In the genomic region with DNA sequence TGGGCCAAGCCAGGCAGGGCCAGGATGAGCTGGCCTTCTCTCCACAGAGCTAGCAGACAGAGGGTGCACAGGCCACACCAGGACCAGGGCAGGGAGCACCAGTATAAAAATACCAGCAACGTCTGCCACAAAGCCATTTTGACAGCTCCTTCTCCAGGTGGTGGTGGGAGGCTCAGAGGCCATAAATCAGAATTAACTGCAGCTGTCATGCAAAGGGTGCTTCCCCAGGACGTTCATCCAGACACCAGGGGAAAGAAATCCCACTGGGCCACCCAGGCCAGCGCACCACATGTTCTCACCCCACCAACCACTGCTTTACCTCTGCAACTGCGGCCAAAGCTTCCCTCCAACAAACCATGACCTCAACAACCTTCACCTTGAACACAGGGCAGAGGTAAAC, we compare ENCODE assay signal across 16 cellular contexts.
"Had no signal": no experiment of that assay in that cellular context is flagged by ENCODE, and none has a peak within 500 bp of the region (broad histone marks: within the 10 kb centered on the region; RNA-seq: fewer than 3 reads in every experiment).

No MANE protein-coding gene starts in this region.

- H3K4me3 ChIP-seq: dorsolateral prefrontal cortex, lung, sigmoid colon, suprapubic skin, upper lobe of right lung had no signal

- H3K9me3 Mint-ChIP-seq: activated naive CD8-positive, alpha-beta T cell treated with anti-CD3 and anti-CD28 coated beads, Interleukin-2, amount 10 ng/mL, durations not matched to agents 7 days and 5 days; T-helper 2 cell treated with Interferon-gamma antibody and Interleukin-4, amounts not matched to agents 5 μg/mL and 100 μg/mL, for 36 hours had no signal

- H3K9me3 ChIP-seq: sigmoid colon, suprapubic skin, upper lobe of right lung had no signal

- H3K27ac Mint-ChIP-seq: activated CD4-positive, alpha-beta memory T cell treated with anti-CD3 and anti-CD28 coated beads, Interleukin-2, amount 10 ng/mL, durations not matched to agents 7 days and 5 days; activated naive CD8-positive, alpha-beta T cell treated with anti-CD3 and anti-CD28 coated beads, Interleukin-2, amount 10 ng/mL, durations not matched to agents 7 days and 5 days; activated T-cell treated with anti-CD3 and anti-CD28 coated beads, Interleukin-2, amount 50 U/mL, for 72 hours; progenitor cell of endocrine pancreas; T-helper 2 cell treated with Interferon-gamma antibody and Interleukin-4, amounts not matched to agents 5 μg/mL and 100 μg/mL, for 36 hours had no signal

- H3K27me3 ChIP-seq: sigmoid colon, suprapubic skin, upper lobe of right lung had no signal

- ATAC-seq: activated T-cell treated with anti-CD3 and anti-CD28 coated beads, Interleukin-2, amount 50 U/mL, for 72 hours; naive thymus-derived CD8-positive, alpha-beta T cell had no signal

- H3K27ac ChIP-seq: dorsolateral prefrontal cortex, sigmoid colon, suprapubic skin, upper lobe of right lung had no signal

- H3K36me3 ChIP-seq: sigmoid colon, suprapubic skin, upper lobe of right lung had no signal

- H3K4me1 ChIP-seq: sigmoid colon, suprapubic skin, upper lobe of right lung had no signal

- H3K36me3 Mint-ChIP-seq: activated naive CD8-positive, alpha-beta T cell treated with anti-CD3 and anti-CD28 coated beads, Interleukin-2, amount 10 ng/mL, durations not matched to agents 7 days and 5 days; naive thymus-derived CD8-positive, alpha-beta T cell had no signal

- H3K4me3 Mint-ChIP-seq: activated CD4-positive, alpha-beta memory T cell treated with anti-CD3 and anti-CD28 coated beads, Interleukin-2, amount 10 ng/mL, durations not matched to agents 7 days and 5 days; activated naive CD8-positive, alpha-beta T cell treated with anti-CD3 and anti-CD28 coated beads, Interleukin-2, amount 10 ng/mL, durations not matched to agents 7 days and 5 days; activated T-cell treated with anti-CD3 and anti-CD28 coated beads, Interleukin-2, amount 50 U/mL, for 72 hours; naive thymus-derived CD8-positive, alpha-beta T cell; T-helper 2 cell treated with Interferon-gamma antibody and Interleukin-4, amounts not matched to agents 5 μg/mL and 100 μg/mL, for 36 hours had no signal

- H3K27me3 Mint-ChIP-seq: activated CD4-positive, alpha-beta memory T cell treated with anti-CD3 and anti-CD28 coated beads, Interleukin-2, amount 10 ng/mL, durations not matched to agents 7 days and 5 days; activated naive CD8-positive, alpha-beta T cell treated with anti-CD3 and anti-CD28 coated beads, Interleukin-2, amount 10 ng/mL, durations not matched to agents 7 days and 5 days had no signal

- DNase-seq: activated CD4-positive, alpha-beta memory T cell treated with anti-CD3 and anti-CD28 coated beads, Interleukin-2, amount 10 ng/mL, durations not matched to agents 7 days and 5 days; activated CD4-positive, alpha-beta T cell treated with anti-CD3 and anti-CD28 coated beads for 1 hour; activated gamma-delta T cell treated with Interleukin-2 at 50 U/mL for 16 hours; activated naive CD8-positive, alpha-beta T cell treated with anti-CD3 and anti-CD28 coated beads, Interleukin-2, amount 10 ng/mL, durations not matched to agents 7 days and 5 days; activated T-cell treated with anti-CD3 and anti-CD28 coated beads, Interleukin-2, amount 50 U/mL, for 72 hours; left cardiac atrium; naive thymus-derived CD8-positive, alpha-beta T cell; sigmoid colon; stimulated activated CD4-positive, alpha-beta T cell treated with anti-CD3 and anti-CD28 coated beads, Interleukin-12 subunit alpha, Interleukin-12 subunit beta, amount 100 ng/mL, for 4 hours; stimulated activated naive CD4-positive, alpha-beta T cell; upper lobe of right lung had no signal

- H3K4me1 Mint-ChIP-seq: activated CD4-positive, alpha-beta memory T cell treated with anti-CD3 and anti-CD28 coated beads, Interleukin-2, amount 10 ng/mL, durations not matched to agents 7 days and 5 days; activated naive CD8-positive, alpha-beta T cell treated with anti-CD3 and anti-CD28 coated beads, Interleukin-2, amount 10 ng/mL, durations not matched to agents 7 days and 5 days; naive thymus-derived CD8-positive, alpha-beta T cell had no signal
